8 cellular contexts compared by ENCODE assay signal in the genomic region with DNA sequence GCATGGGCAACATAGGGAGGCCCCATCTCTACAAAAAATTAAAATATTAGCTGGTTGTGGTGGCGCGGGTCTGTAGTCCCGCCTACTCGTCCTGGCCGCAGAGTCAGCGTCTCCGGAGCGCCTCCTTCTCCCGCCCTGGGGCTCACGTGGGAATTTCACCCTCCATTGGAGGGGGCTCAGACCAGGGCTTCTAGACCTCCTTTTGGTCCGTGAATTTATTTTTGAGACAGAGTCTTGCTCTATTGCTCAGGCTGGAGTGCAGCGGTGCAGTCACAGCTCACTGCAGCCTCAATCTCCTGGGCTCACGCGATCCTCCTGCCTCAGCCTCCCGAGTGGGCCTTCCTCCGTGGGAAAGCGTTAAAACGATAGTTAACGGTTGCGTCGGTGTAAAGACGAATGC. TPM values are rescaled to one million over a fixed set of nuclear protein-coding genes. Genes with fewer than 3 reads are reported as not detected.
DNase-seq lines count a peak whose midpoint lies in the region; ATAC-seq and TF ChIP-seq lines count a peak whose summit lies in the region.

No MANE protein-coding gene starts in this region.

- H3K36me3 ChIP-seq in MM.1S (replicated peaks; ENCODE audit: insufficient read depth, low read length) = no peaks in the 10 kb centered on the region

- no peaks in the 10 kb centered on the region for H4K20me1 ChIP-seq in MM.1S (ENCODE audit: insufficient read depth, low read length)

- DNase-seq in NCI-H748 (lab: John Stamatoyannopoulos, UW; ENCODE audit: unreplicated experiment) (peak; percentile 39), NCI-H748 treated with DMSO at 0.1 percent for 48 hours (lab: John Stamatoyannopoulos, UW) (no peak), MM.1S (peak; percentile 63), right cardiac atrium (peak; percentile 68 to 85 (median 82)), sciatic nerve (ENCODE audit: low spot score) (no peak), KG1 (lab: John Stamatoyannopoulos, UW) (no peak), NCI-H2029 (lab: John Stamatoyannopoulos, UW) (no peak)

- H3K27me3 ChIP-seq in MM.1S (replicated peaks; ENCODE audit: insufficient read depth, low read length) = no peaks in the 10 kb centered on the region
- H3K27me3 ChIP-seq in right cardiac atrium (ENCODE audit: control insufficient read depth, insufficient read depth) = no peaks in the 10 kb centered on the region

- peaks cover 29% of the 10 kb centered on the region for H3F3A ChIP-seq in MM.1S (ENCODE audit: insufficient read depth, low read length)

- peak overlapping the region; percentile 58; the same call in 1 of the 2 replicates for H3K9ac ChIP-seq in MM.1S (ENCODE audit: low read length)

- H3K4me3 ChIP-seq in MM.1S (ENCODE audit: low read length) = peak overlapping the region; percentile 67
- peak overlapping the region; percentile 75 for H3K4me3 ChIP-seq in right cardiac atrium (ENCODE audit: low read length)

- peak overlapping the region; percentile 99 for H3K4me2 ChIP-seq in MM.1S (ENCODE audit: low read depth, low read length)

- intact Hi-C loops in right cardiac atrium (cut with DNase I) = loop anchor here in 1 of 4 donors (5.0 to 10.0 kb wide), 2 partner anchors 131 to 268 kb away; partner anchors contain the start of genes CAPN15 and RHOT2
- intact Hi-C loops in sciatic nerve (cut with DNase I) = no loop called here

- H3K27ac Mint-ChIP-seq in activated naive CD8-positive, alpha-beta T cell = peak overlapping the region; percentile 87

- peaks cover 13% of the 10 kb centered on the region for H3K4me1 ChIP-seq in MM.1S (ENCODE audit: low read length)
- no peaks in the 10 kb centered on the region for H3K4me1 ChIP-seq in right cardiac atrium (ENCODE audit: control insufficient read depth, insufficient read depth, low read length)

- H2AFZ ChIP-seq in MM.1S (ENCODE audit: low read length) = peak overlapping the region; percentile 72

- peak overlapping the region; percentile 90 for H3K4me3 Mint-ChIP-seq in activated naive CD8-positive, alpha-beta T cell

- H3K9me3 ChIP-seq in MM.1S (replicated peaks; ENCODE audit: insufficient read depth, low read length) (no peaks in the 10 kb centered on the region), right cardiac atrium (ENCODE audit: control insufficient read depth, low read length) (no peaks in the 10 kb centered on the region)

- H3K79me2 ChIP-seq in MM.1S (ENCODE audit: low read length) = peaks cover 16% of the 10 kb centered on the region

- no peaks in the 10 kb centered on the region for H3K9me3 Mint-ChIP-seq in activated naive CD8-positive, alpha-beta T cell (ENCODE audit: low read depth)

- H3K9me2 ChIP-seq in MM.1S (replicated peaks; ENCODE audit: insufficient read depth, low read length) = no peaks in the 10 kb centered on the region

- ATAC-seq in right cardiac atrium = peak; percentile 27 to 39
- ATAC-seq in sciatic nerve = peak; percentile 20

- H3K36me3 Mint-ChIP-seq in activated naive CD8-positive, alpha-beta T cell = peaks cover 2% of the 10 kb centered on the region

- TF ChIP-seq CTCF in MM.1S (IDR thresholded peaks at IDR 0.05; ENCODE audit: low read length) = no peak

- no peaks in the 10 kb centered on the region for H3K27me3 Mint-ChIP-seq in activated naive CD8-positive, alpha-beta T cell

- H3K27ac ChIP-seq in MM.1S (ENCODE audit: low read length) = peak overlapping the region; percentile 16; the same call in 1 of the 2 replicates
- H3K27ac ChIP-seq in right cardiac atrium (ENCODE audit: low read length) = peak overlapping the region; percentile 32

- peaks cover 31% of the 10 kb centered on the region for H3K4me1 Mint-ChIP-seq in activated naive CD8-positive, alpha-beta T cell (ENCODE audit: low read depth)

- 2% methylated on average over 22 of the region's 22 CpGs for WGBS in right cardiac atrium

RNA-seq across cellular contexts. Expression of gene NME4, which starts 0.4 kb away (rescaled TPM):
- total RNA-seq in right cardiac atrium = 10 to 100 TPM; 49.7 to 86.4 (median 66.0) TPM
- polyA plus RNA-seq in right cardiac atrium = 73.1 TPM
- 68.3 TPM for total RNA-seq in sciatic nerve

RNA-seq across cellular contexts. Expression of gene DECR2, which starts 5.1 kb away (rescaled TPM):
- total RNA-seq in right cardiac atrium (10 to 100 TPM in 3 of 4 donors, 1 to 10 TPM in 1; 8.6 to 14.6 (median 13.3) TPM), sciatic nerve (10.4 TPM)
- 14.3 TPM for polyA plus RNA-seq in right cardiac atrium

RNA-seq across cellular contexts. Expression of gene PGAP6, which starts 14.8 kb away (rescaled TPM):
- total RNA-seq in right cardiac atrium = 10 to 100 TPM; 28.0 to 39.5 (median 34.8) TPM
- 33.2 TPM for polyA plus RNA-seq in right cardiac atrium
- 29.0 TPM for total RNA-seq in sciatic nerve

RNA-seq across cellular contexts. Expression of gene MRPL28, which starts 26.3 kb away (rescaled TPM):
- total RNA-seq in right cardiac atrium = 10 to 100 TPM; 63.9 to 74.9 (median 69.3) TPM
- 130 TPM for polyA plus RNA-seq in right cardiac atrium
- 32.5 TPM for total RNA-seq in sciatic nerve

RNA-seq across cellular contexts. Expression of gene RAB11FIP3, which starts 28.8 kb away (rescaled TPM):
- total RNA-seq in right cardiac atrium = 10 to 100 TPM; 32.2 to 44.6 (median 38.4) TPM
- 25.1 TPM for polyA plus RNA-seq in right cardiac atrium
- 56.0 TPM for total RNA-seq in sciatic nerve

Comparison
In these comparisons a context has a peak if more than half of its experiments do, and no peak if none do; other contexts are left out.
1. DNase-seq: peak in NCI-H748 (single experiment), MM.1S (single experiment) and right cardiac atrium (3 of 3); none in NCI-H748 treated with DMSO at 0.1 percent for 48 hours (single experiment), sciatic nerve (single experiment), KG1 (single experiment) and NCI-H2029 (single experiment).